23 cellular contexts compared by ENCODE assay signal in genomic region chr5:122778157-122778556, GRCh38. TPM values are rescaled to one million over a fixed set of nuclear protein-coding genes. Genes with fewer than 3 reads are reported as not detected.
DNase-seq lines count a peak whose midpoint lies in the region; ATAC-seq and TF ChIP-seq lines count a peak whose summit lies in the region.
"Had no signal": no experiment of that assay in that cellular context is flagged by ENCODE, and none has a peak within 500 bp of the region (broad histone marks: within the 10 kb centered on the region; RNA-seq: fewer than 3 reads in every experiment).

No MANE protein-coding gene starts in this region.

- 90 to 97% methylated on average over 3 to 4 of the region's 4 CpGs for WGBS in endodermal cell (ENCODE audit: insufficient coverage in 1 of 2, insufficient read length in 1 of 2), 2 experiments

- no peak overlapping the region for H3K27ac Mint-ChIP-seq in activated naive CD8-positive, alpha-beta T cell treated with anti-CD3 and anti-CD28 coated beads, Interleukin-2, amount 50 U/mL, for 24 hours
- H3K27ac Mint-ChIP-seq in naive thymus-derived CD8-positive, alpha-beta T cell, result peak overlapping the region in 3 of 10 donors; percentile 4 to 50 (median 11)
- no peak overlapping the region for H3K27ac Mint-ChIP-seq in endodermal cell
- H3K27ac Mint-ChIP-seq: T-helper 1 cell treated with Interleukin-12 subunit alpha and Interleukin-12 subunit beta and Interleukin-4 antibody, amounts not matched to agents 30 μg/mL and 1 μg/mL, for 36 hours had no signal

- no peak for DNase-seq in activated naive CD8-positive, alpha-beta T cell treated with anti-CD3 and anti-CD28 coated beads, Interleukin-2, amount 50 U/mL, for 24 hours
- DNase-seq in naive thymus-derived CD8-positive, alpha-beta T cell, result no peak
- DNase-seq in endodermal cell (no peak), NCI-H1105 (lab: John Stamatoyannopoulos, UW) (no peak), NK-92 (lab: John Stamatoyannopoulos, UW; ENCODE audit: unreplicated experiment) (no peak)
- DNase-seq: activated CD4-positive, alpha-beta T cell treated with anti-CD3 and anti-CD28 coated beads, Interleukin-2, amount 50 U/mL, for 4 hours; aorta; cerebellar nuclear complex; H7; head of caudate nucleus; left colon; NCI-H2029; NCI-H345; SJCRH30; spleen; stimulated activated CD4-positive, alpha-beta T cell treated with anti-CD3 and anti-CD28 coated beads, Interleukin-4, amount 100 ng/mL, for 4 hours had no signal

- peak overlapping the region; percentile 12 for H3K4me3 Mint-ChIP-seq in activated naive CD8-positive, alpha-beta T cell treated with anti-CD3 and anti-CD28 coated beads, Interleukin-2, amount 50 U/mL, for 24 hours
- peak overlapping the region in 7 of 10 donors; percentile 8 to 65 (median 48) for H3K4me3 Mint-ChIP-seq in naive thymus-derived CD8-positive, alpha-beta T cell
- no peak overlapping the region for H3K4me3 Mint-ChIP-seq in endodermal cell
- H3K4me3 Mint-ChIP-seq: T-helper 1 cell treated with Interleukin-12 subunit alpha and Interleukin-12 subunit beta and Interleukin-4 antibody, amounts not matched to agents 30 μg/mL and 1 μg/mL, for 36 hours had no signal

- peaks cover 72% of the 10 kb centered on the region for H4K20me1 ChIP-seq in BLaER1
- peaks cover 20% of the 10 kb centered on the region for H4K20me1 ChIP-seq in DOHH2 (ENCODE audit: control insufficient read depth, insufficient read depth, low read depth, low read length)

- H3K4me2 ChIP-seq in BLaER1 (peak overlapping the region; percentile 78), DOHH2 (ENCODE audit: low read length) (peak overlapping the region; percentile 29)

- peaks cover 18% of the 10 kb centered on the region for H3K36me3 Mint-ChIP-seq in activated naive CD8-positive, alpha-beta T cell treated with anti-CD3 and anti-CD28 coated beads, Interleukin-2, amount 50 U/mL, for 24 hours (ENCODE audit: low read depth)
- peaks cover 0 to 8% (median 5%) of the 10 kb centered on the region in 3 donors for H3K36me3 Mint-ChIP-seq in naive thymus-derived CD8-positive, alpha-beta T cell
- H3K36me3 Mint-ChIP-seq in endodermal cell (ENCODE audit: low read depth), result peaks cover 6% of the 10 kb centered on the region

- H3K9me3 Mint-ChIP-seq in activated naive CD8-positive, alpha-beta T cell treated with anti-CD3 and anti-CD28 coated beads, Interleukin-2, amount 50 U/mL, for 24 hours, result peaks cover 3% of the 10 kb centered on the region
- no peaks in the 10 kb centered on the region for H3K9me3 Mint-ChIP-seq in naive thymus-derived CD8-positive, alpha-beta T cell
- H3K9me3 Mint-ChIP-seq in endodermal cell, result no peaks in the 10 kb centered on the region
- H3K9me3 Mint-ChIP-seq: T-helper 1 cell treated with Interleukin-12 subunit alpha and Interleukin-12 subunit beta and Interleukin-4 antibody, amounts not matched to agents 30 μg/mL and 1 μg/mL, for 36 hours had no signal

- no peak for ATAC-seq in activated naive CD8-positive, alpha-beta T cell treated with anti-CD3 and anti-CD28 coated beads, Interleukin-2, amount 50 U/mL, for 24 hours
- ATAC-seq in naive thymus-derived CD8-positive, alpha-beta T cell, result no peak
- ATAC-seq: left colon, Panc1 had no signal

- no peak overlapping the region for H3K9ac ChIP-seq in BLaER1
- no peak overlapping the region for H3K9ac ChIP-seq in endodermal cell (ENCODE audit: extremely low read depth, low read length, poor library complexity, severe bottlenecking)
- H3K9ac ChIP-seq: KMS-11 had no signal

- POLR2A ChIA-PET in naive thymus-derived CD8-positive, alpha-beta T cell (lab: Charles Lee), result no interaction called here

- peaks cover 73% of the 10 kb centered on the region for H3K79me2 ChIP-seq in DOHH2 (ENCODE audit: control insufficient read depth, low read length)

- H3K27me3 ChIP-seq in BLaER1, result no peaks in the 10 kb centered on the region
- peaks cover 4% of the 10 kb centered on the region; the same call in 1 of the 2 replicates for H3K27me3 ChIP-seq in DOHH2 (ENCODE audit: control insufficient read depth, low read length)
- no peaks in the 10 kb centered on the region for H3K27me3 ChIP-seq in endodermal cell (ENCODE audit: control insufficient read depth, insufficient read depth, low read length, poor library complexity, severe bottlenecking)
- H3K27me3 ChIP-seq: neutrophil, SJCRH30, spleen had no signal

- peaks cover 15% of the 10 kb centered on the region for H3F3A ChIP-seq in DOHH2 (ENCODE audit: control insufficient read depth, insufficient read depth)

- no peaks in the 10 kb centered on the region for H3K27me3 Mint-ChIP-seq in activated naive CD8-positive, alpha-beta T cell treated with anti-CD3 and anti-CD28 coated beads, Interleukin-2, amount 50 U/mL, for 24 hours
- no peaks in the 10 kb centered on the region for H3K27me3 Mint-ChIP-seq in naive thymus-derived CD8-positive, alpha-beta T cell
- H3K27me3 Mint-ChIP-seq in endodermal cell (ENCODE audit: insufficient read depth), result peaks cover 5% of the 10 kb centered on the region

- H3K36me3 ChIP-seq in BLaER1, result peaks cover 42% of the 10 kb centered on the region
- H3K36me3 ChIP-seq in DOHH2 (ENCODE audit: control insufficient read depth, low read length), result 0 out of 2 replicates have a peak, but pooled peaks cover 3% of the 10 kb centered on the region
- H3K36me3 ChIP-seq in endodermal cell (ENCODE audit: control insufficient read depth, insufficient read depth, low read length), result no peaks in the 10 kb centered on the region
- H3K36me3 ChIP-seq: neutrophil, SJCRH30 had no signal

- H3K9me3 ChIP-seq in BLaER1, result peaks cover 41% of the 10 kb centered on the region
- no peaks in the 10 kb centered on the region for H3K9me3 ChIP-seq in DOHH2 (ENCODE audit: control insufficient read depth, insufficient read depth, low read length)
- H3K9me3 ChIP-seq in endodermal cell (ENCODE audit: control insufficient read depth, low read length), result no peaks in the 10 kb centered on the region
- H3K9me3 ChIP-seq: neutrophil, SJCRH30, spleen had no signal

- H3K9me2 ChIP-seq in DOHH2 (replicated peaks; ENCODE audit: control insufficient read depth, low read length), result no peaks in the 10 kb centered on the region

- peaks cover 17% of the 10 kb centered on the region for H3K4me1 ChIP-seq in BLaER1
- peaks cover 48% of the 10 kb centered on the region for H3K4me1 ChIP-seq in DOHH2 (ENCODE audit: control insufficient read depth, low read length)
- peaks cover 4% of the 10 kb centered on the region for H3K4me1 ChIP-seq in endodermal cell (ENCODE audit: control insufficient read depth, insufficient read depth, low read length)
- H3K4me1 ChIP-seq: SJCRH30 had no signal

- no peak overlapping the region for H3K27ac ChIP-seq in BLaER1
- H3K27ac ChIP-seq in DOHH2 (ENCODE audit: low read depth, low read length), result no peak overlapping the region
- no peak overlapping the region for H3K27ac ChIP-seq in endodermal cell (ENCODE audit: low read depth, low read length)
- H3K27ac ChIP-seq: KMS-11, neutrophil, SJCRH30, VCaP had no signal

- H3K4me3 ChIP-seq in BLaER1 (no peak overlapping the region), DOHH2 (ENCODE audit: low read length) (no peak overlapping the region), endodermal cell (ENCODE audit: low read length) (no peak overlapping the region)
- H3K4me3 ChIP-seq: SJCRH30 had no signal

- H3K4me1 Mint-ChIP-seq in activated naive CD8-positive, alpha-beta T cell treated with anti-CD3 and anti-CD28 coated beads, Interleukin-2, amount 50 U/mL, for 24 hours, result peaks cover 50% of the 10 kb centered on the region
- H3K4me1 Mint-ChIP-seq in naive thymus-derived CD8-positive, alpha-beta T cell, result peaks cover 17 to 73% (median 48%) of the 10 kb centered on the region in 4 donors
- peaks cover 12% of the 10 kb centered on the region for H3K4me1 Mint-ChIP-seq in endodermal cell

- no peak for TF ChIP-seq CTCF in DOHH2 (IDR thresholded peaks at IDR 0.05; ENCODE audit: low read depth, low read length, poor library complexity, severe bottlenecking)
- TF ChIP-seq CTCF in endodermal cell (conservative IDR thresholded peaks at IDR 0.05), result no peak

RNA-seq across cellular contexts. Expression of gene SNX2, which starts 3.3 kb away (rescaled TPM):
- total RNA-seq in naive thymus-derived CD8-positive, alpha-beta T cell, result 10 to 100 TPM; 58.2 to 72.2 TPM
- polyA plus RNA-seq in naive thymus-derived CD8-positive, alpha-beta T cell, result 10 to 100 TPM; 47.6 to 76.5 (median 58.0) TPM
- 10 to 100 TPM; 69.8 to 83.2 TPM for total RNA-seq in endodermal cell
- polyA plus RNA-seq in endodermal cell (2013, experiment 1 of 2), result 66.0 TPM
- 63.0 TPM for polyA plus RNA-seq in endodermal cell (2013, experiment 2 of 2)
